Comparison of ENCODE assay signal across 8 cellular contexts in the genomic region with DNA sequence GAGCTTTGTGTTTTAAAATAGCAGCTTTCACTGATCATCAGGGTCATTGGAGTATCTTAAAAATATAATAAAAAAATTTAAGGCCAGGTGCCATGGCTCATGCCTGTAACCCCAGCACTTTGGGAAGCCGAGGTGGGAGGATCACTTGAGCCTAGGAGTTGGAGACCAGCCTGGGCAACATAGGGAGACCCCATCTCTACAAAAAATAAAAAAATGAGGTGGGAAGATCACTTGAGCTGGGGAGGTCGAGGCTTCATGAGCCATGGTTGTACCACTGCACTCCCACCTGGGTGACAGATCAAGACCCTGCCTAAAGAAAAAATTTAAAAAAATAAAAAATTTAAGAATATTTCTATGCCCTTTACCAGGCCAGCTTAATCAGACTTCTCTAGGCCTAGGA. TPM values are rescaled to one million over a fixed set of nuclear protein-coding genes. Genes with fewer than 3 reads are reported as not detected.
DNase-seq lines count a peak whose midpoint lies in the region; ATAC-seq and TF ChIP-seq lines count a peak whose summit lies in the region.

No MANE protein-coding gene starts in this region.

- H2AFZ ChIP-seq in DND-41 (ENCODE audit: low read depth, low read length) (no peak overlapping the region), OCI-LY3 (ENCODE audit: low read depth, low read length) (no peak overlapping the region), osteoblast (ENCODE audit: low read length) (no peak overlapping the region)

- peaks cover 40% of the 10 kb centered on the region for H3K79me2 ChIP-seq in DND-41 (ENCODE audit: insufficient read depth, low read length)
- no peaks in the 10 kb centered on the region for H3K79me2 ChIP-seq in OCI-LY3 (ENCODE audit: low read length)
- H3K79me2 ChIP-seq in osteoblast (ENCODE audit: insufficient read depth, low read length), result peaks cover 16% of the 10 kb centered on the region

- H3K4me2 ChIP-seq in DND-41 (ENCODE audit: insufficient read depth, low read length), result peak overlapping the region; percentile 96
- H3K4me2 ChIP-seq in OCI-LY3 (ENCODE audit: low read length), result no peak overlapping the region
- H3K4me2 ChIP-seq in osteoblast (ENCODE audit: insufficient read depth, low read length), result peak overlapping the region; percentile 89

- peak overlapping the region; percentile 95 for H3K9ac ChIP-seq in DND-41 (ENCODE audit: low read depth, low read length)
- no peak overlapping the region for H3K9ac ChIP-seq in OCI-LY3 (ENCODE audit: low read length)

- H3K9me3 ChIP-seq in DND-41 (ENCODE audit: insufficient read depth, low read length, severe bottlenecking) (no peaks in the 10 kb centered on the region), OCI-LY3 (ENCODE audit: insufficient read depth, low read length) (no peaks in the 10 kb centered on the region), osteoblast (ENCODE audit: low read depth, low read length) (no peaks in the 10 kb centered on the region)

- no peak overlapping the region for H3K27ac ChIP-seq in DND-41 (ENCODE audit: low read length)
- H3K27ac ChIP-seq in OCI-LY3 (ENCODE audit: low read length), result no peak overlapping the region
- peak overlapping the region; percentile 77 for H3K27ac ChIP-seq in osteoblast (ENCODE audit: low read depth, low read length)

- ATAC-seq in DND-41 (ENCODE audit: insufficient read depth, low read depth) (no peak), HG03469 (IDR thresholded peaks at IDR 0.05; ENCODE audit: unreplicated experiment) (no peak)

- H4K20me1 ChIP-seq in DND-41 (ENCODE audit: insufficient read depth, low read length) (0 out of 2 replicates have a peak, but pooled peaks cover 4% of the 10 kb centered on the region), OCI-LY3 (ENCODE audit: insufficient read depth, low read length) (peaks cover 48% of the 10 kb centered on the region), osteoblast (ENCODE audit: insufficient read depth, low read length) (peaks cover 9% of the 10 kb centered on the region)

- H3K4me3 ChIP-seq in DND-41 (ENCODE audit: low read depth in 1 of 2, low read length in 2 of 2) (peak overlapping the region in 1 of 2 experiments; percentile 94; a peak in 3 of 4 replicates), OCI-LY3 (ENCODE audit: low read length) (peak overlapping the region; percentile 83; the same call in 1 of the 2 replicates), epithelial cell of esophagus (ENCODE audit: low read length) (peak overlapping the region; percentile 89), osteoblast (ENCODE audit: insufficient read depth, low read length) (peak overlapping the region; percentile 81)

- peaks cover 65% of the 10 kb centered on the region for H3K4me1 ChIP-seq in DND-41 (ENCODE audit: insufficient read depth, low read length)
- H3K4me1 ChIP-seq in OCI-LY3 (ENCODE audit: low read length), result peaks cover 56% of the 10 kb centered on the region
- peaks cover 17% of the 10 kb centered on the region for H3K4me1 ChIP-seq in osteoblast (ENCODE audit: insufficient read depth, low read length)

- TF ChIP-seq CTCF in DND-41 (IDR thresholded peaks at IDR 0.05; ENCODE audit: borderline replicate concordance, extremely low read depth, low read length, poor library complexity, severe bottlenecking), result no peak
- no peak for TF ChIP-seq CTCF in OCI-LY3 (IDR thresholded peaks at IDR 0.05; ENCODE audit: low read depth, low read length)
- no peak for TF ChIP-seq CTCF in epithelial cell of esophagus (IDR thresholded peaks at IDR 0.05; ENCODE audit: insufficient read depth, low read depth, low read length, missing control alignments)
- no peak for TF ChIP-seq CTCF in osteoblast (IDR thresholded peaks at IDR 0.05; ENCODE audit: extremely low read depth, low read depth, low read length)

- H3K36me3 ChIP-seq in DND-41 (ENCODE audit: insufficient read depth, low read length) (peaks cover 32% of the 10 kb centered on the region), OCI-LY3 (replicated peaks; ENCODE audit: low read depth, low read length) (peaks cover 27% of the 10 kb centered on the region), osteoblast (ENCODE audit: insufficient read depth, low read length) (peaks cover 26% of the 10 kb centered on the region)

- no peak for DNase-seq in DND-41
- no peak for DNase-seq in epithelial cell of esophagus (ENCODE audit: low read depth)
- DNase-seq in osteoblast (ENCODE audit: insufficient read length, low spot score, missing footprints), result no peak
- no peak for DNase-seq in HT-29 (ENCODE audit: low spot score)
- DNase-seq in NCI-H1694 treated with DMSO at 0.1 percent for 48 hours (lab: John Stamatoyannopoulos, UW), result no peak
- no peak for DNase-seq in NCI-H1436 treated with DMSO at 0.1 percent for 48 hours (lab: John Stamatoyannopoulos, UW)

- H3K27me3 ChIP-seq in DND-41 (ENCODE audit: insufficient read depth, low read length, poor library complexity), result no peaks in the 10 kb centered on the region
- peaks cover 52% of the 10 kb centered on the region for H3K27me3 ChIP-seq in OCI-LY3 (ENCODE audit: low read depth, low read length)
- no peaks in the 10 kb centered on the region for H3K27me3 ChIP-seq in osteoblast (ENCODE audit: insufficient read depth, low read length)

RNA-seq across cellular contexts. Expression of gene HMCES, which starts 1.5 kb away (rescaled TPM):
- total RNA-seq in osteoblast, result 10.5 and 11.8 TPM in 2 replicates
- 58.0 and 63.5 TPM in 2 replicates for total RNA-seq in HT-29 (2014; rRNA removed; shearing (Covaris generic))

RNA-seq across cellular contexts. Expression of gene COPG1, which starts 30.8 kb away (rescaled TPM):
- 297 and 305 TPM in 2 replicates for total RNA-seq in osteoblast
- 186 and 190 TPM in 2 replicates for total RNA-seq in HT-29 (2014; rRNA removed; shearing (Covaris generic))
